In genomic region chr19:1473424-1473851, GRCh38 we compare ENCODE assay signal across 1 cellular context.
TF ChIP-seq lines count a peak whose summit lies in the region.

No MANE protein-coding gene starts in this region.

TF ChIP-seq in HCT116, 20 proteins besides CTCF, POLR2A, EP300 and RAD21 (continued from another document):
- TF ChIP-seq REST (IDR thresholded peaks at IDR 0.05; ENCODE audit: low read depth) = no peak
- TF ChIP-seq SRF (IDR thresholded peaks at IDR 0.05; ENCODE audit: low read depth) = no peak
- TF ChIP-seq SP1 (IDR thresholded peaks at IDR 0.05; ENCODE audit: low read depth) = no peak
- TF ChIP-seq EZH2 (IDR thresholded peaks at IDR 0.05) = no peak
- TF ChIP-seq FOSL1 (IDR thresholded peaks at IDR 0.05; ENCODE audit: low read depth) = no peak
- TF ChIP-seq MAX (IDR thresholded peaks at IDR 0.05) = no peak
